In genomic region chr3:177471733-177472480, GRCh38 we compare ENCODE assay signal across 20 cellular contexts.
DNase-seq lines count a peak whose midpoint lies in the region; TF ChIP-seq lines count a peak whose summit lies in the region.
"Had no signal": no experiment of that assay in that cellular context is flagged by ENCODE, and none has a peak within 500 bp of the region (broad histone marks: within the 10 kb centered on the region; RNA-seq: fewer than 3 reads in every experiment).

No MANE protein-coding gene starts in this region.

- DNase-seq in NCI-H526 (lab: John Stamatoyannopoulos, UW) (peak; percentile 42 to 59), caudate nucleus (lab: John Stamatoyannopoulos, UW) (no peak), superior temporal gyrus (ENCODE audit: extremely low spot score) (peak; percentile 77), H7 (no peak), Caco-2 (no peak)
- DNase-seq in activated T-cell treated with anti-CD3 and anti-CD28 coated beads, Interleukin-2, amount 50 U/mL, for 1 hour = no peak
- DNase-seq: C1 segment of cervical spinal cord; CD8-positive, alpha-beta T cell; Karpas-422; NCI-H1105; NCI-H1436 treated with DMSO at 0.1 percent for 48 hours; NCI-H1930; NCI-H2107; NCI-H524; NCI-H82; NK-92 treated with Interleukin-12 subunit alpha and Interleukin-12 subunit beta, amount 100 ng/mL, for 24 hours; PC-3 had no signal

- H3K9me3 ChIP-seq in Caco-2 = no peaks in the 10 kb centered on the region
- H3K9me3 ChIP-seq: A549, SJSA1 had no signal

- POLR2A ChIA-PET in Caco-2 (lab: Charles Lee) = no interaction called here

- no peak overlapping the region for H3K27ac Mint-ChIP-seq in Caco-2 (ENCODE audit: unreplicated experiment)
- H3K27ac Mint-ChIP-seq: CD8-positive, alpha-beta T cell had no signal

- CTCF ChIA-PET in Caco-2 (lab: Charles Lee) = no interaction called here

- 0 out of 2 replicates have a peak, but pooled peaks cover 6% of the 10 kb centered on the region for H3K4me1 ChIP-seq in Caco-2

- no peaks in the 10 kb centered on the region for H3K27me3 Mint-ChIP-seq in Caco-2 (ENCODE audit: insufficient read depth, unreplicated experiment)

- intact Hi-C loops in Caco-2 (cut with micrococcal nuclease; ENCODE audit: unreplicated experiment) = no loop called here

- no peaks in the 10 kb centered on the region for H3K9me3 Mint-ChIP-seq in Caco-2 (ENCODE audit: unreplicated experiment)
- H3K9me3 Mint-ChIP-seq: CD8-positive, alpha-beta T cell had no signal

- no peaks in the 10 kb centered on the region for H3K36me3 Mint-ChIP-seq in Caco-2 (ENCODE audit: insufficient read depth, unreplicated experiment)
- H3K36me3 Mint-ChIP-seq: CD8-positive, alpha-beta T cell had no signal

- BruUV-seq in Caco-2 (replicated peaks; lab: Mats Ljungman, UMichigan) = no TSS peak

- H3K4me3 Mint-ChIP-seq in Caco-2 (ENCODE audit: unreplicated experiment) = no peak overlapping the region
- H3K4me3 Mint-ChIP-seq: CD8-positive, alpha-beta T cell had no signal

- no peaks in the 10 kb centered on the region for H3K27me3 ChIP-seq in layer of hippocampus (ENCODE audit: control insufficient read depth, insufficient read depth, low read length)
- no peaks in the 10 kb centered on the region for H3K27me3 ChIP-seq in H7 (ENCODE audit: control insufficient read depth, insufficient read depth, low read length)
- H3K27me3 ChIP-seq in Caco-2 (replicated peaks; ENCODE audit: control insufficient read depth, insufficient read depth, low read length) = no peaks in the 10 kb centered on the region
- H3K27me3 ChIP-seq: SJSA1 had no signal

- no peak for TF ChIP-seq CTCF in Caco-2 (IDR thresholded peaks at IDR 0.05; ENCODE audit: insufficient read depth in 1 of 2, low read depth in 1 of 2, low read length in 1 of 2, severe bottlenecking in 1 of 2, unreplicated experiment in 1 of 2)

- H3K4me3 ChIP-seq in H7 (ENCODE audit: insufficient read depth, low read depth, low read length) = no peak overlapping the region
- no peak overlapping the region for H3K4me3 ChIP-seq in Caco-2 (ENCODE audit: low read depth, low read length)
- H3K4me3 ChIP-seq: A549, SJSA1 had no signal

- H3K4me1 Mint-ChIP-seq in Caco-2 (ENCODE audit: low read depth, unreplicated experiment) = peaks cover 21% of the 10 kb centered on the region

- no peaks in the 10 kb centered on the region for H3K36me3 ChIP-seq in H7 (replicated peaks; ENCODE audit: control insufficient read depth, insufficient read depth, low read length)
- no peaks in the 10 kb centered on the region for H3K36me3 ChIP-seq in Caco-2 (ENCODE audit: control insufficient read depth, insufficient read depth, low read length)
- H3K36me3 ChIP-seq: SJSA1 had no signal

- H3K27ac ChIP-seq in caudate nucleus (ENCODE audit: low read depth, low read length) (peak overlapping the region; percentile 24), layer of hippocampus (ENCODE audit: low read depth, low read length) (peak overlapping the region; percentile 27)
- H3K27ac ChIP-seq: A549, SJSA1 had no signal

Comparison
In these comparisons a context has a peak if more than half of its experiments do, and no peak if none do; other contexts are left out.
1. DNase-seq: peak in NCI-H526 (2 of 2) and superior temporal gyrus (single experiment); none in caudate nucleus (0 of 61), H7 (single experiment), Caco-2 (0 of 2) and activated T-cell treated with anti-CD3 and anti-CD28 coated beads, Interleukin-2, amount 50 U/mL, for 1 hour (single experiment).